Comparison of ENCODE assay signal across 1 cellular context in the genomic region with DNA sequence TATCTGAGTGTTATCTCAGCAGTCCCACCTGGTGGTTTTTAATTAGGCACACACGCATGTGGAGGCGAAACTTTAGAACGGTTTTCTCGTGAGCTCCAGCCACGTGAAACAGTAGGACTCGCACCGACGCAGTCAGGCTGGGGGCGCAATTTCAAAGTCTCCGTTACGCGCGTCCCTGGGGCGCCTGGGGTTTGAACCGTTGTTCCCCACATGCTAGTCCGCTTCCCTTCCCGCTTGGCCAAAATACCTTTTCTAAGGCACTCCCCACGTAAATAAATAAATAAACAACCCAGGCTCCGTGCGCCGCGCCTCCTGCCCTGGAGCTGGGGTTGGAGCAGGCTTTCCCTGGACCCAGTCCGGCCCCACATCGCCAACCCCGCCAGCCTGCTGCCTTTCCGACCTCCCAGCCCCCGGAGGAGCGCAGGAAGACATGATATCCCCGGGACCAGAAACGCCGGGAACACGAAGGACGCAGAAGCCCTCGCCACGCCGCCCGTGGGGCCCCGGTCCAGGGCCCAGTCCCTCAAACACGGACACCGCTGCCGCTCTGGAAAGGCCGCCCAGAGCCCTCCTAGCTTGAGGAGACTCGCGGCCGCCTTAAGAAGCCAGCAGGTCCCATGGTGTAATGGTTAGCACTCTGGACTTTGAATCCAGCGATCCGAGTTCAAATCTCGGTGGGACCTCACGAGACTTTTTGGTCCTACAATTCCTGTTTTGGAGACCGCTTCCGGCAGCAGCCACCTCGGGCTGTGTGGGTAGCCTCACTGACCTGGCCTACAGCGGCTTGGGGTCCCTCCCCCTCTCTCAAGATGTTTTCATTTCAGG.
TF ChIP-seq lines count a peak whose summit lies in the region.

No MANE protein-coding gene starts in this region.

TF ChIP-seq in GM12878, 131 proteins besides CTCF, POLR2A, EP300 and RAD21 (continues in another document):
- TF ChIP-seq HCFC1 (IDR thresholded peaks at IDR 0.05; ENCODE audit: low read length), result peak; percentile 40; the same call in 1 of the 2 replicates
- peak; percentile 71 for TF ChIP-seq TAF1 (IDR thresholded peaks at IDR 0.05; ENCODE audit: borderline replicate concordance, low read depth, low read length)
- TF ChIP-seq HDGF (IDR thresholded peaks at IDR 0.05), result peak; percentile 37; the same call in 1 of the 2 replicates
- peak; percentile 100 for TF ChIP-seq ZNF24 (IDR thresholded peaks at IDR 0.05)
- TF ChIP-seq, protein P1, sequence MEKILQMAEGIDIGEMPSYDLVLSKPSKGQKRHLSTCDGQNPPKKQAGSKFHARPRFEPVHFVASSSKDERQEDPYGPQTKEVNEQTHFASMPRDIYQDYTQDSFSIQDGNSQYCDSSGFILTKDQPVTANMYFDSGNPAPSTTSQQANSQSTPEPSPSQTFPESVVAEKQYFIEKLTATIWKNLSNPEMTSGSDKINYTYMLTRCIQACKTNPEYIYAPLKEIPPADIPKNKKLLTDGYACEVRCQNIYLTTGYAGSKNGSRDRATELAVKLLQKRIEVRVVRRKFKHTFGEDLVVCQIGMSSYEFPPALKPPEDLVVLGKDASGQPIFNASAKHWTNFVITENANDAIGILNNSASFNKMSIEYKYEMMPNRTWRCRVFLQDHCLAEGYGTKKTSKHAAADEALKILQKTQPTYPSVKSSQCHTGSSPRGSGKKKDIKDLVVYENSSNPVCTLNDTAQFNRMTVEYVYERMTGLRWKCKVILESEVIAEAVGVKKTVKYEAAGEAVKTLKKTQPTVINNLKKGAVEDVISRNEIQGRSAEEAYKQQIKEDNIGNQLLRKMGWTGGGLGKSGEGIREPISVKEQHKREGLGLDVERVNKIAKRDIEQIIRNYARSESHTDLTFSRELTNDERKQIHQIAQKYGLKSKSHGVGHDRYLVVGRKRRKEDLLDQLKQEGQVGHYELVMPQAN (conservative IDR thresholded peaks at IDR 0.05), result peak; percentile 56; the same call in 1 of the 2 replicates
- no peak for TF ChIP-seq EZH2 (IDR thresholded peaks at IDR 0.05; ENCODE audit: borderline replicate concordance, control insufficient read depth, low read depth, low read length)
- TF ChIP-seq NFXL1 (IDR thresholded peaks at IDR 0.05; ENCODE audit: borderline replicate concordance), result no peak
- peak; percentile 17; the same call in 1 of the 2 replicates for TF ChIP-seq BACH1 (IDR thresholded peaks at IDR 0.05; ENCODE audit: borderline replicate concordance)
- TF ChIP-seq DPF2 (IDR thresholded peaks at IDR 0.05), result peak; percentile 71; the same call in 1 of the 2 replicates
- peak; percentile 84 for TF ChIP-seq E2F4 (IDR thresholded peaks at IDR 0.05; ENCODE audit: low read depth, low read length)
- TF ChIP-seq JUND (IDR thresholded peaks at IDR 0.05; ENCODE audit: low read depth, low read length), result no peak
- no peak for TF ChIP-seq WRNIP1 (IDR thresholded peaks at IDR 0.05; ENCODE audit: borderline replicate concordance, low read depth, low read length)
- TF ChIP-seq SUPT20H (IDR thresholded peaks at IDR 0.05; ENCODE audit: borderline replicate concordance, control insufficient read depth, low read depth, low read length), result no peak
- peak; percentile 15; the same call in 1 of the 2 replicates for TF ChIP-seq NFIC (IDR thresholded peaks at IDR 0.05; ENCODE audit: low read depth, low read length)
- no peak for TF ChIP-seq ZBTB11 (CRISPR knock-in tag; IDR thresholded peaks at IDR 0.05)
- TF ChIP-seq, protein P2, sequence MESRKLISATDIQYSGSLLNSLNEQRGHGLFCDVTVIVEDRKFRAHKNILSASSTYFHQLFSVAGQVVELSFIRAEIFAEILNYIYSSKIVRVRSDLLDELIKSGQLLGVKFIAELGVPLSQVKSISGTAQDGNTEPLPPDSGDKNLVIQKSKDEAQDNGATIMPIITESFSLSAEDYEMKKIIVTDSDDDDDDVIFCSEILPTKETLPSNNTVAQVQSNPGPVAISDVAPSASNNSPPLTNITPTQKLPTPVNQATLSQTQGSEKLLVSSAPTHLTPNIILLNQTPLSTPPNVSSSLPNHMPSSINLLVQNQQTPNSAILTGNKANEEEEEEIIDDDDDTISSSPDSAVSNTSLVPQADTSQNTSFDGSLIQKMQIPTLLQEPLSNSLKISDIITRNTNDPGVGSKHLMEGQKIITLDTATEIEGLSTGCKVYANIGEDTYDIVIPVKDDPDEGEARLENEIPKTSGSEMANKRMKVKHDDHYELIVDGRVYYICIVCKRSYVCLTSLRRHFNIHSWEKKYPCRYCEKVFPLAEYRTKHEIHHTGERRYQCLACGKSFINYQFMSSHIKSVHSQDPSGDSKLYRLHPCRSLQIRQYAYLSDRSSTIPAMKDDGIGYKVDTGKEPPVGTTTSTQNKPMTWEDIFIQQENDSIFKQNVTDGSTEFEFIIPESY (IDR thresholded peaks at IDR 0.05), result 0 out of 2 replicates have a peak, but pooled peaks have one; percentile 62
- peak; percentile 60; the same call in 1 of the 2 replicates for TF ChIP-seq ASH2L (IDR thresholded peaks at IDR 0.05; ENCODE audit: borderline replicate concordance, low read depth)
- TF ChIP-seq TCF3 (IDR thresholded peaks at IDR 0.05; ENCODE audit: borderline replicate concordance, insufficient read depth, low read depth, low read length), result peak; percentile 43; the same call in 1 of the 2 replicates
- no peak; the same call in 1 of the 2 replicates for TF ChIP-seq PAX8 (IDR thresholded peaks at IDR 0.05)
- peak; percentile 0; the same call in 1 of the 2 replicates for TF ChIP-seq BCL11A (IDR thresholded peaks at IDR 0.05; ENCODE audit: low read depth, low read length)
- peak; percentile 62 for TF ChIP-seq RCOR1 (conservative IDR thresholded peaks at IDR 0.05; ENCODE audit: low read depth, low read length)
- TF ChIP-seq NRF1 (conservative IDR thresholded peaks at IDR 0.05; ENCODE audit: low read depth, low read length), result no peak
- TF ChIP-seq FOXK2 (IDR thresholded peaks at IDR 0.05), result peak; percentile 54; the same call in 1 of the 2 replicates
- no peak for TF ChIP-seq USF2 (IDR thresholded peaks at IDR 0.05; ENCODE audit: borderline replicate concordance, low read depth, low read length)
- TF ChIP-seq JUNB (IDR thresholded peaks at IDR 0.05), result no peak
- peak; percentile 67; the same call in 1 of the 2 replicates for TF ChIP-seq SMAD5 (IDR thresholded peaks at IDR 0.05; ENCODE audit: low read depth)
- no peak for TF ChIP-seq FOS (IDR thresholded peaks at IDR 0.05; ENCODE audit: borderline replicate concordance, extremely low read depth, insufficient read length)
- TF ChIP-seq RELA (IDR thresholded peaks at IDR 0.05; ENCODE audit: borderline replicate concordance, partially characterized antibody), result peak; percentile 65
- TF ChIP-seq RBBP5 (conservative IDR thresholded peaks at IDR 0.05), result no peak
- TF ChIP-seq CHD4 (IDR thresholded peaks at IDR 0.05), result no peak
- TF ChIP-seq PRDM15 (CRISPR knock-in tag; IDR thresholded peaks at IDR 0.05), result no peak
- TF ChIP-seq BMI1 (IDR thresholded peaks at IDR 0.05; ENCODE audit: borderline replicate concordance), result no peak
- TF ChIP-seq ZNF384 (IDR thresholded peaks at IDR 0.05; ENCODE audit: borderline replicate concordance, low read depth, low read length), result no peak
- peak; percentile 76; the same call in 1 of the 2 replicates for TF ChIP-seq MTA2 (IDR thresholded peaks at IDR 0.05; ENCODE audit: low read depth)
- TF ChIP-seq IKZF1 (conservative IDR thresholded peaks at IDR 0.05), result peak; percentile 79
- no peak for TF ChIP-seq MYC (IDR thresholded peaks at IDR 0.05; ENCODE audit: insufficient read depth, insufficient read length, insufficient replicate concordance, low read length, severe bottlenecking)
- no peak for TF ChIP-seq CBX3 (IDR thresholded peaks at IDR 0.05; ENCODE audit: borderline replicate concordance, low read depth)
- TF ChIP-seq, protein P3, sequence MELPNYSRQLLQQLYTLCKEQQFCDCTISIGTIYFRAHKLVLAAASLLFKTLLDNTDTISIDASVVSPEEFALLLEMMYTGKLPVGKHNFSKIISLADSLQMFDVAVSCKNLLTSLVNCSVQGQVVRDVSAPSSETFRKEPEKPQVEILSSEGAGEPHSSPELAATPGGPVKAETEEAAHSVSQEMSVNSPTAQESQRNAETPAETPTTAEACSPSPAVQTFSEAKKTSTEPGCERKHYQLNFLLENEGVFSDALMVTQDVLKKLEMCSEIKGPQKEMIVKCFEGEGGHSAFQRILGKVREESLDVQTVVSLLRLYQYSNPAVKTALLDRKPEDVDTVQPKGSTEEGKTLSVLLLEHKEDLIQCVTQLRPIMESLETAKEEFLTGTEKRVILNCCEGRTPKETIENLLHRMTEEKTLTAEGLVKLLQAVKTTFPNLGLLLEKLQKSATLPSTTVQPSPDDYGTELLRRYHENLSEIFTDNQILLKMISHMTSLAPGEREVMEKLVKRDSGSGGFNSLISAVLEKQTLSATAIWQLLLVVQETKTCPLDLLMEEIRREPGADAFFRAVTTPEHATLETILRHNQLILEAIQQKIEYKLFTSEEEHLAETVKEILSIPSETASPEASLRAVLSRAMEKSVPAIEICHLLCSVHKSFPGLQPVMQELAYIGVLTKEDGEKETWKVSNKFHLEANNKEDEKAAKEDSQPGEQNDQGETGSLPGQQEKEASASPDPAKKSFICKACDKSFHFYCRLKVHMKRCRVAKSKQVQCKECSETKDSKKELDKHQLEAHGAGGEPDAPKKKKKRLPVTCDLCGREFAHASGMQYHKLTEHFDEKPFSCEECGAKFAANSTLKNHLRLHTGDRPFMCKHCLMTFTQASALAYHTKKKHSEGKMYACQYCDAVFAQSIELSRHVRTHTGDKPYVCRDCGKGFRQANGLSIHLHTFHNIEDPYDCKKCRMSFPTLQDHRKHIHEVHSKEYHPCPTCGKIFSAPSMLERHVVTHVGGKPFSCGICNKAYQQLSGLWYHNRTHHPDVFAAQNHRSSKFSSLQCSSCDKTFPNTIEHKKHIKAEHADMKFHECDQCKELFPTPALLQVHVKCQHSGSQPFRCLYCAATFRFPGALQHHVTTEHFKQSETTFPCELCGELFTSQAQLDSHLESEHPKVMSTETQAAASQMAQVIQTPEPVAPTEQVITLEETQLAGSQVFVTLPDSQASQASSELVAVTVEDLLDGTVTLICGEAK (IDR thresholded peaks at IDR 0.05; ENCODE audit: borderline replicate concordance), result peak; percentile 84
- peak; percentile 54 for TF ChIP-seq MEF2B (IDR thresholded peaks at IDR 0.05; ENCODE audit: partially characterized antibody, poor library complexity, severe bottlenecking)
- no peak for TF ChIP-seq ZNF622 (IDR thresholded peaks at IDR 0.05)
- TF ChIP-seq GATAD2B (conservative IDR thresholded peaks at IDR 0.05; ENCODE audit: low read depth), result peak; percentile 85; the same call in 1 of the 2 replicates
- no peak; the same call in 1 of the 2 replicates for TF ChIP-seq SMC3 (IDR thresholded peaks at IDR 0.05; ENCODE audit: borderline replicate concordance, low read length)
